Comparison of ENCODE assay signal across 8 cellular contexts in genomic region chr6:75601608-75602163, GRCh38. TPM values are rescaled to one million over a fixed set of nuclear protein-coding genes. Genes with fewer than 3 reads are reported as not detected.
DNase-seq lines count a peak whose midpoint lies in the region; ATAC-seq and TF ChIP-seq lines count a peak whose summit lies in the region.

Gene SENP6, plus strand, starts transcription at chr6:75601880. Its CDS starts 645 bp downstream, at chr6:75602525.

- in situ Hi-C loops in GM18951 (cut with MboI; ENCODE audit: low sequenced_read_pairs, unreplicated experiment) = no loop called here

- POLR2A ChIA-PET in activated CD4-positive, alpha-beta memory T cell treated with anti-CD3 and anti-CD28 coated beads for 36 hours (lab: Charles Lee) = interaction anchor here (1.1 to 3.1 kb wide), 4 partner anchors 10 to 323 kb away, joined by 3 to 26 read pairs (median 12); partner anchors contain the start of gene TMEM30A

- H3K4me3 ChIP-seq in lower leg skin (ENCODE audit: low read depth, poor library complexity, severe bottlenecking) = peak within 1 kb of the TSS; percentile 78

- no peaks in the 10 kb centered on the region for H3K9me3 Mint-ChIP-seq in activated CD4-positive, alpha-beta memory T cell treated with anti-CD3 and anti-CD28 coated beads for 36 hours

- H3K36me3 Mint-ChIP-seq in activated CD4-positive, alpha-beta memory T cell treated with anti-CD3 and anti-CD28 coated beads for 36 hours = peaks cover 6% of the 10 kb centered on the region

- peak within 1 kb of the TSS; percentile 98 for H3K27ac Mint-ChIP-seq in activated CD4-positive, alpha-beta memory T cell treated with anti-CD3 and anti-CD28 coated beads for 36 hours

- CTCF ChIA-PET in activated CD4-positive, alpha-beta memory T cell treated with anti-CD3 and anti-CD28 coated beads for 36 hours (lab: Charles Lee) = interaction anchor here (0.6 to 1.2 kb wide), 3 partner anchors 10 to 307 kb away, joined by 3 read pairs; no protein-coding TSS in a partner anchor

- TF ChIP-seq CTCF in lower leg skin (IDR thresholded peaks at IDR 0.05) = no peak

- DNase-seq in Ammon's horn (ENCODE audit: low spot score) (peak; percentile 91), NCI-H524 treated with DMSO at 0.1 percent for 48 hours (lab: John Stamatoyannopoulos, UW) (peak; percentile 6), dermis microvascular lymphatic vessel endothelial cell (ENCODE audit: low read depth in 2 of 2) (peak; percentile 72 to 92), lower leg skin (ENCODE audit: low spot score in 2 of 2) (peak; percentile 63 to 94)
- peak; percentile 79 for DNase-seq in activated CD4-positive, alpha-beta memory T cell treated with anti-CD3 and anti-CD28 coated beads for 36 hours
- DNase-seq in stimulated activated CD4-positive, alpha-beta T cell treated with anti-CD3 and anti-CD28 coated beads, Interleukin-4, amount 100 ng/mL, for 4 hours = peak; percentile 72 to 77

- peak within 1 kb of the TSS; percentile 99 for H3K4me3 Mint-ChIP-seq in activated CD4-positive, alpha-beta memory T cell treated with anti-CD3 and anti-CD28 coated beads for 36 hours

- peak; percentile 65 for ATAC-seq in HG03159 (IDR thresholded peaks at IDR 0.05; ENCODE audit: unreplicated experiment)

- intact Hi-C loops in activated CD4-positive, alpha-beta memory T cell treated with anti-CD3 and anti-CD28 coated beads for 36 hours (cut with micrococcal nuclease) = loop anchor here (1.0 to 2.0 kb wide), 4 partner anchors 23 to 357 kb away; partner anchors contain the start of gene TMEM30A
- intact Hi-C loops in lower leg skin (cut with DNase I; ENCODE audit: low total_unique reads) = no loop called here

- H3K4me1 Mint-ChIP-seq in activated CD4-positive, alpha-beta memory T cell treated with anti-CD3 and anti-CD28 coated beads for 36 hours (ENCODE audit: low read depth) = peaks cover 62% of the 10 kb centered on the region

- 0 to 2% methylated on average over 17 to 26 of the region's 67 CpGs for WGBS in lower leg skin, 2 donors

- no peaks in the 10 kb centered on the region for H3K27me3 Mint-ChIP-seq in activated CD4-positive, alpha-beta memory T cell treated with anti-CD3 and anti-CD28 coated beads for 36 hours

- TF ChIP-seq POLR2A in GM18951 (IDR thresholded peaks at IDR 0.05; ENCODE audit: extremely low read depth, insufficient read depth, insufficient read length) (peak; percentile 85), lower leg skin (IDR thresholded peaks at IDR 0.05) (peak in 1 of 2 donors; percentile 74)

RNA-seq across cellular contexts. Expression of gene SENP6, which starts in this region (rescaled TPM):
- total RNA-seq in activated CD4-positive, alpha-beta memory T cell treated with anti-CD3 and anti-CD28 coated beads for 36 hours = 10 to 100 TPM; 57.1 to 59.4 TPM
- total RNA-seq in dermis microvascular lymphatic vessel endothelial cell (34.1 and 37.8 TPM in 2 replicates), lower leg skin (10 to 100 TPM; 55.4 to 80.0 (median 63.1) TPM)

Comparison
In these comparisons a context has a peak if more than half of its experiments do, and no peak if none do; other contexts are left out.
1. Peak in every context shown above with its lines: DNase-seq, ATAC-seq and H3K4me3 ChIP-seq.
2. DNase-seq: peak in every context shown above with its lines; median percentile 91 in Ammon's horn; 82 in dermis microvascular lymphatic vessel endothelial cell; 79 in activated CD4-positive, alpha-beta memory T cell treated with anti-CD3 and anti-CD28 coated beads for 36 hours; 78 in lower leg skin; 74 in stimulated activated CD4-positive, alpha-beta T cell treated with anti-CD3 and anti-CD28 coated beads, Interleukin-4, amount 100 ng/mL, for 4 hours; 6 in NCI-H524 treated with DMSO at 0.1 percent for 48 hours.